Comparison of ENCODE assay signal across 8 cellular contexts in the genomic region with DNA sequence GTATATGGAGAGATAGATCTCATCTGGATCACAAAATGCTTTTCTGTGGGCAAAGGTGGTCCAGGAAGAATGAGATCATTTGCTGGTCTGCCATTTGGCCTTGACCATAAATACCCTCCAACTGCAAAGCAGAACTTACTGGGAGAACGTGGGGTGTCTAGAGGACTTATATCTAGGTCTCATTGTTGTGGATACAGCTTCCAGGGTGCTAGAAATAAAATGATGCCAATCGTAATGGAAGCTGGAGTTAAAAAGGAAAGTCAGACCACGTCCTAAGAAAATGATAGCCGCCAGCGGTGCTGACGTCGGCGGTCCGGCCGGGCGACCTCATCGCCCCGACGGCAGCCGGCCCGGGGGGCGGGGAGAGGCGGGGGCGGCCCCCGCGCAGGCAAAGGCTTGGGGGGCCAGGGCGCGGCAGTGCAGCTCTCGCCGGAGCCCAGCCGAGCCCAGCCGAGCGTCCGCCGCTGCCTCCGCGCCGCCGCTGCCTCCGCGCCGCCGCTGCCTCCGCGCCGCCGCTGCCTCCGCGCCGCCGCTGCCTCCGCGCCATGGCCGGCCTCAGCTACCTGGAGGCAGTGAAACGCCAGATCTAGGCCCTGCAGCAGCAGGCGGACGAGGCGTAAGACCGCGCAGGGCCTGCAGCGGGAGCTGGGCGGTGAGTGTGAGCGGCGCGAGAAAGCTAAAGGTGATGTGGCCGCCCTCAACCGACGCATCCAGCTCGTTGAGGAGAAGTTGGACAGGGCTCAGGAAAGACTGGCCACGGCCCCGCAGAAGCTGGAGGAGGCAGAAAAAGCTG.
DNase-seq lines count a peak whose midpoint lies in the region; ATAC-seq, FAIRE-seq and TF ChIP-seq lines count a peak whose summit lies in the region.

No MANE protein-coding gene starts in this region.

- dilution Hi-C loops in keratinocyte (cut with MboI; ENCODE audit: extremely low pct_ligation_motif_present, low sequenced_read_pairs), result no loop called here

- H3K27ac ChIP-seq in DOHH2 (ENCODE audit: low read depth, low read length) (no peak overlapping the region), keratinocyte (ENCODE audit: control insufficient read depth, insufficient read depth, low read length) (peak overlapping the region; percentile 70)

- no peaks in the 10 kb centered on the region for H3K79me2 ChIP-seq in DOHH2 (ENCODE audit: control insufficient read depth, low read length)
- H3K79me2 ChIP-seq in keratinocyte (ENCODE audit: control insufficient read depth, insufficient read depth, low read length), result no peaks in the 10 kb centered on the region

- H2AFZ ChIP-seq in keratinocyte (ENCODE audit: control insufficient read depth, low read length), result peak overlapping the region; percentile 93

- H3K9me3 ChIP-seq in DOHH2 (ENCODE audit: control insufficient read depth, insufficient read depth, low read length) (no peaks in the 10 kb centered on the region), keratinocyte (ENCODE audit: control insufficient read depth, low read depth, low read length) (no peaks in the 10 kb centered on the region)

- H3K36me3 ChIP-seq in DOHH2 (ENCODE audit: control insufficient read depth, low read length) (no peaks in the 10 kb centered on the region), bronchial epithelial cell (ENCODE audit: control insufficient read depth, insufficient read depth, low read length) (no peaks in the 10 kb centered on the region), keratinocyte (ENCODE audit: control insufficient read depth in 2 of 2, extremely low read depth in 1 of 2, insufficient read depth in 2 of 2, low read length in 2 of 2) (no peaks in the 10 kb centered on the region)

- DNase-seq in HTR-8/SVneo (ENCODE audit: insufficient read length, low spot score) (peak; percentile 45), T-helper 9 cell (peak; percentile 33), bronchial epithelial cell (ENCODE audit: low read depth) (peak; percentile 30), keratinocyte (ENCODE audit: low read depth, low spot score) (no peak), NCI-H2196 treated with DMSO at 0.1 percent for 48 hours (lab: John Stamatoyannopoulos, UW; ENCODE audit: unreplicated experiment) (no peak)
- peak; percentile 2 to 26 for DNase-seq in stimulated activated CD4-positive, alpha-beta T cell treated with anti-CD3 and anti-CD28 coated beads, Interleukin-15, amount 100 ng/mL, for 48 hours (ENCODE audit: low read depth in 2 of 2)

- peaks cover 6% of the 10 kb centered on the region for H3K27me3 ChIP-seq in DOHH2 (ENCODE audit: control insufficient read depth, low read length)
- H3K27me3 ChIP-seq in bronchial epithelial cell (ENCODE audit: control insufficient read depth, insufficient read depth, low read length), result no peaks in the 10 kb centered on the region
- no peaks in the 10 kb centered on the region for H3K27me3 ChIP-seq in keratinocyte (ENCODE audit: control insufficient read depth, extremely low read depth, insufficient read depth, low read length)

- peak overlapping the region; percentile 73 for H3K9ac ChIP-seq in keratinocyte (ENCODE audit: control insufficient read depth, extremely low read depth, insufficient read depth, low read length)

- peak overlapping the region; percentile 79 for H3K4me2 ChIP-seq in DOHH2 (ENCODE audit: low read length)
- H3K4me2 ChIP-seq in keratinocyte (ENCODE audit: control insufficient read depth, extremely low read depth, insufficient read depth, low read depth, low read length), result peak overlapping the region; percentile 83

- peak; percentile 73 for ATAC-seq in GM21447 (IDR thresholded peaks at IDR 0.05; ENCODE audit: unreplicated experiment)

- peak overlapping the region; percentile 72 for H3K4me3 ChIP-seq in DOHH2 (ENCODE audit: low read length)
- peak overlapping the region; percentile 60 for H3K4me3 ChIP-seq in bronchial epithelial cell (ENCODE audit: low read depth, low read length)
- H3K4me3 ChIP-seq in keratinocyte (ENCODE audit: control insufficient read depth in 2 of 3, extremely low read depth in 1 of 3, insufficient read depth in 2 of 3, low read depth in 1 of 3, low read length in 3 of 3), result peak overlapping the region; percentile 34 to 68 (median 59)

- H4K20me1 ChIP-seq in DOHH2 (ENCODE audit: control insufficient read depth, insufficient read depth, low read depth, low read length) (no peaks in the 10 kb centered on the region), keratinocyte (ENCODE audit: control insufficient read depth, extremely low read depth, insufficient read depth, low read length) (no peaks in the 10 kb centered on the region)

- FAIRE-seq in HTR-8/SVneo (lab: Jason Lieb, UNC), result peak; percentile 85
- FAIRE-seq in bronchial epithelial cell (lab: Jason Lieb, UNC), result no peak
- peak; percentile 49 for FAIRE-seq in keratinocyte (lab: Jason Lieb, UNC)

- no peaks in the 10 kb centered on the region for H3K9me1 ChIP-seq in keratinocyte (ENCODE audit: control insufficient read depth, extremely low read depth, insufficient read depth, low read length)

- no peaks in the 10 kb centered on the region for H3K9me2 ChIP-seq in DOHH2 (replicated peaks; ENCODE audit: control insufficient read depth, low read length)

- no peak for TF ChIP-seq CTCF in DOHH2 (IDR thresholded peaks at IDR 0.05; ENCODE audit: low read depth, low read length, poor library complexity, severe bottlenecking)
- TF ChIP-seq CTCF in bronchial epithelial cell (IDR thresholded peaks at IDR 0.05; ENCODE audit: insufficient read depth, low read length, severe bottlenecking), result no peak
- no peak for TF ChIP-seq CTCF in keratinocyte (optimal IDR thresholded peaks at IDR 0.05 in 1 of 3, IDR thresholded peaks at IDR 0.05 in 1 of 3, conservative IDR thresholded peaks at IDR 0.05 in 1 of 3; ENCODE audit: extremely low read depth in 1 of 3, insufficient read depth in 2 of 3, low read length in 3 of 3)

- H3F3A ChIP-seq in DOHH2 (ENCODE audit: control insufficient read depth, insufficient read depth), result no peaks in the 10 kb centered on the region

- H3K4me1 ChIP-seq in DOHH2 (ENCODE audit: control insufficient read depth, low read length), result peaks cover 13% of the 10 kb centered on the region
- H3K4me1 ChIP-seq in keratinocyte (ENCODE audit: control insufficient read depth, extremely low read depth, insufficient read depth, low read length), result peaks cover 15% of the 10 kb centered on the region

Comparison
In these comparisons a context has a peak if more than half of its experiments do, and no peak if none do; other contexts are left out.
1. DNase-seq: peak in HTR-8/SVneo (single experiment), T-helper 9 cell (single experiment), bronchial epithelial cell (single experiment) and stimulated activated CD4-positive, alpha-beta T cell treated with anti-CD3 and anti-CD28 coated beads, Interleukin-15, amount 100 ng/mL, for 48 hours (2 of 2); none in keratinocyte (single experiment) and NCI-H2196 treated with DMSO at 0.1 percent for 48 hours (single experiment).
2. Peak in every context shown above with its lines, with median percentiles within 50 percentile points of each other: H3K4me3 ChIP-seq.